8 cellular contexts compared by ENCODE assay signal in genomic region chr12:51391047-51391837, GRCh38. TPM values are rescaled to one million over a fixed set of nuclear protein-coding genes. Genes with fewer than 3 reads are reported as not detected.
DNase-seq lines count a peak whose midpoint lies in the region; ATAC-seq, FAIRE-seq and TF ChIP-seq lines count a peak whose summit lies in the region.

Gene GALNT6, minus strand, starts transcription at chr12:51391406. Its CDS starts 11,625 bp downstream, at chr12:51379781.

- ATAC-seq in HG02588 (IDR thresholded peaks at IDR 0.05; ENCODE audit: unreplicated experiment): peak; percentile 48

- no peaks in the 10 kb centered on the region for H3K9me3 Mint-ChIP-seq in activated CD4-positive, alpha-beta memory T cell treated with anti-CD3 and anti-CD28 coated beads, Interleukin-2, amount 10 ng/mL, durations not matched to agents 7 days and 5 days

- no peaks in the 10 kb centered on the region for H3K9me3 ChIP-seq in effector memory CD4-positive, alpha-beta T cell (ENCODE audit: control insufficient read depth, low read length)
- no peaks in the 10 kb centered on the region for H3K9me3 ChIP-seq in mononuclear cell (ENCODE audit: low read depth, low read length)

- H3K4me3 Mint-ChIP-seq in activated CD4-positive, alpha-beta memory T cell treated with anti-CD3 and anti-CD28 coated beads, Interleukin-2, amount 10 ng/mL, durations not matched to agents 7 days and 5 days: peak within 1 kb of the TSS; percentile 89

- peaks cover 6% of the 10 kb centered on the region for H3K36me3 Mint-ChIP-seq in activated CD4-positive, alpha-beta memory T cell treated with anti-CD3 and anti-CD28 coated beads, Interleukin-2, amount 10 ng/mL, durations not matched to agents 7 days and 5 days (ENCODE audit: low read depth)

- peak; percentile 89 for DNase-seq in GM10248 (ENCODE audit: extremely low spot score)
- DNase-seq in NCI-H2171 treated with DMSO at 0.1 percent for 48 hours (lab: John Stamatoyannopoulos, UW): peak; percentile 56
- peak; percentile 69 for DNase-seq in activated CD4-positive, alpha-beta memory T cell treated with anti-CD3 and anti-CD28 coated beads, Interleukin-2, amount 10 ng/mL, durations not matched to agents 7 days and 5 days
- peak; percentile 69 to 78 (median 73) for DNase-seq in effector memory CD4-positive, alpha-beta T cell
- DNase-seq in stimulated activated CD8-positive, alpha-beta memory T cell treated with anti-CD3 and anti-CD28 coated beads, Interleukin-7, amount 100 ng/mL, for 1 hour (ENCODE audit: low read depth in 2 of 2): peak; percentile 46 to 52
- DNase-seq in H54 (ENCODE audit: insufficient read length, low spot score): no peak

- CTCF ChIA-PET in GM10248 (lab: Yijun Ruan, JAX): interaction anchor here (1.0 to 1.9 kb wide), 4 partner anchors 19 to 35 kb away, joined by 3 to 6 read pairs (median 4); partner anchors contain the start of gene SLC4A8
- CTCF ChIA-PET in activated CD4-positive, alpha-beta memory T cell treated with anti-CD3 and anti-CD28 coated beads, Interleukin-2, amount 10 ng/mL, durations not matched to agents 7 days and 5 days (lab: Charles Lee): interaction anchor here (1.0 kb wide), 1 partner anchor 22 kb away, joined by 3 read pairs; no protein-coding TSS in a partner anchor

- H3K4me3 ChIP-seq in effector memory CD4-positive, alpha-beta T cell (ENCODE audit: insufficient read depth, low read depth, low read length, poor library complexity, severe bottlenecking): peak within 1 kb of the TSS; percentile 69
- H3K4me3 ChIP-seq in mononuclear cell (ENCODE audit: low read length): peak within 1 kb of the TSS; percentile 61

- peak within 1 kb of the TSS; percentile 55 for H3K27ac Mint-ChIP-seq in activated CD4-positive, alpha-beta memory T cell treated with anti-CD3 and anti-CD28 coated beads, Interleukin-2, amount 10 ng/mL, durations not matched to agents 7 days and 5 days

- no peak for FAIRE-seq in H54 (lab: Jason Lieb, UNC)

- POLR2A ChIA-PET in GM10248 (lab: Yijun Ruan, JAX): no interaction called here
- POLR2A ChIA-PET in activated CD4-positive, alpha-beta memory T cell treated with anti-CD3 and anti-CD28 coated beads, Interleukin-2, amount 10 ng/mL, durations not matched to agents 7 days and 5 days (lab: Charles Lee): interaction anchor here (0.7 to 2.6 kb wide), 7 partner anchors 8 to 308 kb away, joined by 3 to 11 read pairs (median 4); partner anchors contain the start of genes CSRNP2 and DAZAP2

- TF ChIP-seq CTCF in GM10248 (IDR thresholded peaks at IDR 0.05; ENCODE audit: control extremely low read depth, extremely low read depth, low read depth, missing control alignments): no peak

- peaks cover 81% of the 10 kb centered on the region for H3K4me1 Mint-ChIP-seq in activated CD4-positive, alpha-beta memory T cell treated with anti-CD3 and anti-CD28 coated beads, Interleukin-2, amount 10 ng/mL, durations not matched to agents 7 days and 5 days

- no peak for TF ChIP-seq POLR2A in H54 (IDR thresholded peaks at IDR 0.05; ENCODE audit: low read depth, low read length)

- no peaks in the 10 kb centered on the region for H3K27me3 Mint-ChIP-seq in activated CD4-positive, alpha-beta memory T cell treated with anti-CD3 and anti-CD28 coated beads, Interleukin-2, amount 10 ng/mL, durations not matched to agents 7 days and 5 days

- no peaks in the 10 kb centered on the region for H3K27me3 ChIP-seq in effector memory CD4-positive, alpha-beta T cell (replicated peaks; ENCODE audit: control insufficient read depth, insufficient read depth, low read length, poor library complexity, severe bottlenecking)
- H3K27me3 ChIP-seq in mononuclear cell (ENCODE audit: insufficient read depth, low read length): no peaks in the 10 kb centered on the region

- H3K4me1 ChIP-seq in effector memory CD4-positive, alpha-beta T cell (ENCODE audit: control insufficient read depth, insufficient read depth, low read length, poor library complexity, severe bottlenecking): peaks cover 58% of the 10 kb centered on the region
- H3K4me1 ChIP-seq in mononuclear cell (ENCODE audit: insufficient read depth, low read length): peaks cover 84% of the 10 kb centered on the region

- H3K27ac ChIP-seq in effector memory CD4-positive, alpha-beta T cell (ENCODE audit: insufficient read depth, low read length, poor library complexity, severe bottlenecking): peak within 1 kb of the TSS; percentile 65

- H3K36me3 ChIP-seq in effector memory CD4-positive, alpha-beta T cell (ENCODE audit: control insufficient read depth, insufficient read depth, low read length): no peaks in the 10 kb centered on the region

RNA-seq across cellular contexts. Expression of gene GALNT6, which starts in this region (rescaled TPM):
- 10 to 100 TPM; 17.8 to 18.6 TPM for total RNA-seq in activated CD4-positive, alpha-beta memory T cell treated with anti-CD3 and anti-CD28 coated beads, Interleukin-2, amount 10 ng/mL, durations not matched to agents 7 days and 5 days
- 11.3 TPM for total RNA-seq in mononuclear cell
